ENCODE assay signal across 25 cellular contexts in genomic region chr7:116785851-116786250, GRCh38.
A peak's percentile ranks its signal among the peaks of the same experiment; 100 is the strongest.
DNase-seq lines count a peak whose midpoint lies in the region; ATAC-seq, FAIRE-seq and TF ChIP-seq lines count a peak whose summit lies in the region.
"Had no signal": no experiment of that assay in that cellular context is flagged by ENCODE, and none has a peak within 500 bp of the region (broad histone marks: within the 10 kb centered on the region; RNA-seq: fewer than 3 reads in every experiment).

No MANE protein-coding gene starts in this region.

- no peaks in the 10 kb centered on the region for H4K20me1 ChIP-seq in HepG2 (ENCODE audit: insufficient read depth, low read length)

- H3K36me3 ChIP-seq in HepG2 (replicated peaks in 1 of 2; ENCODE audit: control insufficient read depth in 1 of 2, insufficient read depth in 2 of 2, low read length in 2 of 2), result peaks cover 0 to 16% of the 10 kb centered on the region in 2 experiments; a peak in 1 of 5 replicates
- H3K36me3 ChIP-seq in right lobe of liver, result no peaks in the 10 kb centered on the region

- no peak for FAIRE-seq in HepG2 (lab: Jason Lieb, UNC)
- FAIRE-seq: A549, GM12878, GM19239, H1 had no signal

- TF ChIP-seq POLR2A in HepG2 (IDR thresholded peaks at IDR 0.05; ENCODE audit: insufficient read depth in 1 of 2, low read depth in 2 of 2, low read length in 2 of 2), result no peak
- TF ChIP-seq POLR2A in right lobe of liver (IDR thresholded peaks at IDR 0.05), result no peak

- no peaks in the 10 kb centered on the region for H3K9me3 ChIP-seq in HepG2 (ENCODE audit: low read length)
- H3K9me3 ChIP-seq in right lobe of liver, result no peaks in the 10 kb centered on the region
- H3K9me3 ChIP-seq: A549 had no signal

- TF ChIP-seq RAD21 in HepG2 (CRISPR knock-in tag; IDR thresholded peaks at IDR 0.05), result no peak

- CTCF ChIA-PET in HepG2 (lab: Yijun Ruan, JAX; ENCODE audit: low intra/inter-chr PET ratio, low total read pairs), result interaction anchor here (1.8 kb wide), 1 partner anchor 114 kb away, joined by 9 read pairs; the partner anchor contains the start of gene MET

- intact Hi-C loops in HepG2 (cut with micrococcal nuclease; ENCODE audit: unreplicated experiment), result loop anchor here (1.0 to 5.0 kb wide), 2 partner anchors 113 to 189 kb away; no protein-coding TSS in a partner anchor
- intact Hi-C loops in right lobe of liver (cut with DNase I), result no loop called here

- no TSS peak for BruUV-seq in HepG2 (replicated peaks; lab: Mats Ljungman, UMichigan)

- no peak overlapping the region for H3K27ac ChIP-seq in HepG2 (ENCODE audit: extremely low read length, insufficient read depth, low read length)
- no peak overlapping the region for H3K27ac ChIP-seq in right lobe of liver
- H3K27ac ChIP-seq: 22Rv1, A549, GM23248 had no signal

- TF ChIP-seq CTCF in HepG2 (CRISPR knock-in tag; IDR thresholded peaks at IDR 0.05) (no peak), right lobe of liver (IDR thresholded peaks at IDR 0.05) (no peak)

- no peaks in the 10 kb centered on the region for H3K79me2 ChIP-seq in HepG2 (ENCODE audit: insufficient read depth, low read length)

- ATAC-seq in HepG2 (peak; percentile 44; the same call in 2 of the 3 replicates), right lobe of liver (no peak)

- H2AFZ ChIP-seq in HepG2 (ENCODE audit: low read length), result no peak overlapping the region
- H2AFZ ChIP-seq: GM23248 had no signal

- no peak overlapping the region for H3K9ac ChIP-seq in HepG2 (ENCODE audit: insufficient read depth, low read depth, low read length)
- H3K9ac ChIP-seq: GM23248 had no signal

- no peak overlapping the region for H3K4me2 ChIP-seq in HepG2 (ENCODE audit: low read depth, low read length)
- H3K4me2 ChIP-seq: A549 had no signal

- TF ChIP-seq EP300 in HepG2 (IDR thresholded peaks at IDR 0.05; ENCODE audit: low read depth in 2 of 2, low read length in 2 of 2), result no peak
- TF ChIP-seq EP300 in HepG2 (CRISPR knock-in tag; IDR thresholded peaks at IDR 0.05; ENCODE audit: borderline replicate concordance), result no peak

- POLR2A ChIA-PET in HepG2 (lab: Yijun Ruan, JAX), result no interaction called here

- H3K4me3 ChIP-seq in HepG2 (replicated peaks in 1 of 3; ENCODE audit: insufficient read depth in 1 of 3, low read depth in 2 of 3, low read length in 3 of 3) (no peak overlapping the region), right lobe of liver (no peak overlapping the region)
- H3K4me3 ChIP-seq: A549, GM12878, GM23248 had no signal

- no peaks in the 10 kb centered on the region for H3K27me3 ChIP-seq in HepG2 (ENCODE audit: control insufficient read depth in 1 of 2, insufficient read depth in 2 of 2, low read length in 2 of 2)
- no peaks in the 10 kb centered on the region for H3K27me3 ChIP-seq in right lobe of liver

- in situ Hi-C loops in HepG2 (cut with HindIII; ENCODE audit: extremely low pct_ligation_motif_present, low pct_unique_long_range_greater_than_20kb), result no loop called here

- no peak for DNase-seq in HepG2 (ENCODE audit: low spot score)
- no peak for DNase-seq in right lobe of liver
- peak; percentile 25 for DNase-seq in LHCN-M2 (ENCODE audit: low read depth)
- peak; percentile 30 for DNase-seq in fibroblast of peridontal ligament (ENCODE audit: extremely low read depth)
- no peak for DNase-seq in NCI-H1436 (lab: John Stamatoyannopoulos, UW)
- DNase-seq in 8988T, result no peak
- DNase-seq in NCI-H524 (lab: John Stamatoyannopoulos, UW), result no peak
- no peak for DNase-seq in activated CD4-positive, CD25-positive, alpha-beta regulatory T cell (lab: John Stamatoyannopoulos, UW)
- DNase-seq: ACHN; C1 segment of cervical spinal cord; Calu3; CD4-positive, alpha-beta memory T cell; COR-L47; DMS153; DND-41; EL; GDM1; GM23248; H7; HCEC 1CT had no signal

- H3K4me1 ChIP-seq in HepG2 (ENCODE audit: insufficient read depth, low read length) (peaks cover 35% of the 10 kb centered on the region), right lobe of liver (peaks cover 0 to 63% (median 6%) of the 10 kb centered on the region in 4 donors)

TF ChIP-seq in HepG2, 621 proteins besides CTCF, POLR2A, EP300 and RAD21:
- TF ChIP-seq ZNF576 (CRISPR knock-in tag; IDR thresholded peaks at IDR 0.05), result no peak
- no peak for TF ChIP-seq ZNF761 (CRISPR knock-in tag; conservative IDR thresholded peaks at IDR 0.05)
- no peak for TF ChIP-seq ZSCAN21 (CRISPR knock-in tag; IDR thresholded peaks at IDR 0.05; ENCODE audit: borderline replicate concordance)
- 0 out of 2 replicates have a peak, but pooled peaks have one; percentile 30 for TF ChIP-seq ZNF264 (CRISPR knock-in tag; IDR thresholded peaks at IDR 0.05)
- TF ChIP-seq ATF4 (CRISPR knock-in tag; IDR thresholded peaks at IDR 0.05), result no peak

Comparison
In these comparisons a context has a peak if more than half of its experiments do, and no peak if none do; other contexts are left out.
1. DNase-seq: peak in LHCN-M2 (single experiment) and fibroblast of peridontal ligament (single experiment); none in HepG2 (single experiment), right lobe of liver (0 of 3), NCI-H1436 (single experiment), 8988T (single experiment), NCI-H524 (0 of 2) and activated CD4-positive, CD25-positive, alpha-beta regulatory T cell (0 of 4).